5 cellular contexts compared by ENCODE assay signal in the genomic region with DNA sequence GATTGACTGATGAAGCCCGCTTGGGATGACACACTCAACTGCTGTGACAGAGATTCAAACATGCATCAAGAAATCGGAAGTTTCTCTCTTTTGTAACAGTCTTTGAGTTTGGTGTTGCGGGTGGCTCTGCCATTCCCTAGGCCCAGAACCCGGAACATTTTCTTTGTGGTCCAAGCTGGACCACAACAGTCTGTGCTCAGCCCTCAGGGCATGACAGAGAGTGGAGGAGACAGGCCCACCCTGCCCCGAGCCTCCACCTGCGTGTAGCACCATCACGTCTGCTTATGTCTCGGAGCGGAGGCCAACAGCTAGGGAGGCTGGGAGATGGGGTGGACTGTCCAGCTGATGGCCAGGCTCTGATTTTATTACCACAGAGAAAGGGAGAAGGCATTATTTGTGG.
"Had no signal": no experiment of that assay in that cellular context is flagged by ENCODE, and none has a peak within 500 bp of the region (broad histone marks: within the 10 kb centered on the region; RNA-seq: fewer than 3 reads in every experiment).

No MANE protein-coding gene starts in this region.

- H3K4me3 Mint-ChIP-seq: IgD-negative memory B cell had no signal

- H3K27ac ChIP-seq: HL-60 had no signal

- DNase-seq: IMR-90, KBM-7 had no signal

- H3K36me3 Mint-ChIP-seq: IgD-negative memory B cell had no signal

- H3K27me3 Mint-ChIP-seq: IgD-negative memory B cell had no signal

- H3K4me3 ChIP-seq: K562 had no signal

- H3K4me1 Mint-ChIP-seq: IgD-negative memory B cell had no signal
